8 cellular contexts compared by ENCODE assay signal in the genomic region with DNA sequence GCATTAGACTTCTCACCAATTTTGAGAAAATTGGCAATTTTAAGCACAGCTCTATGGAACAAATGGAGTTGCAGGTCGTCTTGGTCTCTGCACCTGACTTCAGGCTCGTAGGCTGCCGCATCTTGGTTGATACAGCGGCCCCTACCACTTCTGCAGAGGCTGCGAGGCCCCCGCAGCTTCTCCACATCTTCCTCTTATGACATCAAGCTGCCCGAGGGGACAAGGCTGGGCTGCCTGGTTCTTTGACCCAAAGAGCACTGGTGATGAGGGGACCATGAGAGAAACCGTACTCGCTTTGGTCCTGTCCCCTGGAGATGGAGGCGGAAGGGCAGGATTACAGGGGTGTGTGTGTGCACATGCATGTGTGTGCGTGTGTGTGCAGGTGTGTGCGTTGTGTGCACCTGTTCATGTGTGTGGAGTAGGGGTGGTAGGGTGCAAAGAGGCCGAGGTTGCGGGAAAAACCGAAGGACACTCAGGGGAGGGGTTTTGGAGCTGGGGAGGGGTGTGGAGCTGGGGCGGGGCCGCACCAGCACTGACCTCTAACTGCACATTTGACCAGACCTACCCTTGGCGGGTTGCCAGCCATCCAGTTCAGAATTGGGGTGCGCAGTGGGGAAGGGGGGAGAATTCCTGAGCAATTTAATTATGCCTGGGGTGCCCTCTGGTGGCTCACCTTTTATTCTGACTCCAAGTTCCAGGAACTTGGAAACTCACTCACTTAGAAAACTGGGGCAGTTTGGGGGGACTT.
DNase-seq lines count a peak whose midpoint lies in the region; ATAC-seq, FAIRE-seq and TF ChIP-seq lines count a peak whose summit lies in the region.

No MANE protein-coding gene starts in this region.

- POLR2A ChIA-PET in HepG2 (lab: Yijun Ruan, JAX): no interaction called here

- no TSS peak for BruUV-seq in HepG2 (replicated peaks; lab: Mats Ljungman, UMichigan)

- no peaks in the 10 kb centered on the region for H3K4me1 ChIP-seq in HepG2 (ENCODE audit: insufficient read depth, low read length)

- peak; percentile 62 for ATAC-seq in HepG2

- H3K4me3 ChIP-seq in AG09309 (ENCODE audit: control insufficient read depth, low read depth, low read length) (no peak overlapping the region), HepG2 (replicated peaks in 1 of 3; ENCODE audit: insufficient read depth in 1 of 3, low read depth in 2 of 3, low read length in 3 of 3) (no peak overlapping the region)

- no peak overlapping the region for H3K4me2 ChIP-seq in HepG2 (ENCODE audit: low read depth, low read length)

- TF ChIP-seq EP300 in HepG2 (IDR thresholded peaks at IDR 0.05; ENCODE audit: low read depth in 2 of 2, low read length in 2 of 2) (no peak), HepG2 (CRISPR knock-in tag; IDR thresholded peaks at IDR 0.05; ENCODE audit: borderline replicate concordance) (no peak)

- H3K4me3 Mint-ChIP-seq in brain: no peak overlapping the region
- H3K4me3 Mint-ChIP-seq in activated naive CD4-positive, alpha-beta T cell treated with anti-CD3 and anti-CD28 coated beads, Interleukin-2, amount 10 ng/mL, durations not matched to agents 7 days and 5 days: no peak overlapping the region

- intact Hi-C loops in HepG2 (cut with micrococcal nuclease; ENCODE audit: unreplicated experiment): loop anchor here (1.0 kb wide), 1 partner anchor 106 kb away; no protein-coding TSS in a partner anchor

- no peaks in the 10 kb centered on the region for H3K36me3 Mint-ChIP-seq in brain
- H3K36me3 Mint-ChIP-seq in activated naive CD4-positive, alpha-beta T cell treated with anti-CD3 and anti-CD28 coated beads, Interleukin-2, amount 10 ng/mL, durations not matched to agents 7 days and 5 days: no peaks in the 10 kb centered on the region

- CTCF ChIA-PET in HepG2 (lab: Yijun Ruan, JAX; ENCODE audit: low intra/inter-chr PET ratio, low total read pairs): interaction anchor here (3.1 kb wide), 1 partner anchor 106 kb away, joined by 25 read pairs; no protein-coding TSS in a partner anchor
- CTCF ChIA-PET in activated naive CD4-positive, alpha-beta T cell treated with anti-CD3 and anti-CD28 coated beads, Interleukin-2, amount 10 ng/mL, durations not matched to agents 7 days and 5 days (lab: Charles Lee): interaction anchor here (1.1 to 2.5 kb wide), 3 partner anchors 105 to 405 kb away, joined by 3 to 11 read pairs (median 3); no protein-coding TSS in a partner anchor

- H3K27ac Mint-ChIP-seq in brain: peak overlapping the region in 1 of 5 experiments; percentile 36
- no peak overlapping the region for H3K27ac Mint-ChIP-seq in activated naive CD4-positive, alpha-beta T cell treated with anti-CD3 and anti-CD28 coated beads, Interleukin-2, amount 10 ng/mL, durations not matched to agents 7 days and 5 days

- in situ Hi-C loops in HepG2 (cut with HindIII; ENCODE audit: extremely low pct_ligation_motif_present, low pct_unique_long_range_greater_than_20kb): no loop called here

- no peaks in the 10 kb centered on the region for H4K20me1 ChIP-seq in HepG2 (ENCODE audit: insufficient read depth, low read length)

- H3K79me2 ChIP-seq in HepG2 (ENCODE audit: insufficient read depth, low read length): no peaks in the 10 kb centered on the region

- TF ChIP-seq POLR2A in HepG2 (IDR thresholded peaks at IDR 0.05; ENCODE audit: insufficient read depth in 1 of 2, low read depth in 2 of 2, low read length in 2 of 2): no peak

- H3K9me3 Mint-ChIP-seq in brain: peaks cover 0 to 9% (median 0%) of the 10 kb centered on the region in 5 experiments
- H3K9me3 Mint-ChIP-seq in activated naive CD4-positive, alpha-beta T cell treated with anti-CD3 and anti-CD28 coated beads, Interleukin-2, amount 10 ng/mL, durations not matched to agents 7 days and 5 days: no peaks in the 10 kb centered on the region

- no peak overlapping the region for H2AFZ ChIP-seq in HepG2 (ENCODE audit: low read length)

- no peaks in the 10 kb centered on the region for H3K9me3 ChIP-seq in HepG2 (ENCODE audit: low read length)

- WGBS in HepG2 (ENCODE audit: low lambda C conversion rate): 50% methylated on average over 17 of the region's 19 CpGs

- no peak overlapping the region for H3K9ac ChIP-seq in HepG2 (ENCODE audit: insufficient read depth, low read depth, low read length)

- peaks cover 17% of the 10 kb centered on the region for H3K4me1 Mint-ChIP-seq in brain
- H3K4me1 Mint-ChIP-seq in activated naive CD4-positive, alpha-beta T cell treated with anti-CD3 and anti-CD28 coated beads, Interleukin-2, amount 10 ng/mL, durations not matched to agents 7 days and 5 days: peaks cover 7% of the 10 kb centered on the region

- no peak for DNase-seq in AG09309 (ENCODE audit: low read depth)
- peak; percentile 36 for DNase-seq in HCEC 1CT
- no peak for DNase-seq in HepG2 (ENCODE audit: low spot score)
- no peak for DNase-seq in AG08396 (ENCODE audit: low spot score)
- DNase-seq in activated naive CD4-positive, alpha-beta T cell treated with Interleukin-2 at 50 U/mL for 16 hours: no peak
- no peak for DNase-seq in NCI-H146 (lab: John Stamatoyannopoulos, UW)
- no peak for DNase-seq in activated naive CD4-positive, alpha-beta T cell treated with anti-CD3 and anti-CD28 coated beads, Interleukin-2, amount 10 ng/mL, durations not matched to agents 7 days and 5 days

- H3K27me3 Mint-ChIP-seq in brain: peaks cover 12% of the 10 kb centered on the region
- H3K27me3 Mint-ChIP-seq in activated naive CD4-positive, alpha-beta T cell treated with anti-CD3 and anti-CD28 coated beads, Interleukin-2, amount 10 ng/mL, durations not matched to agents 7 days and 5 days: peaks cover 15% of the 10 kb centered on the region

- no peaks in the 10 kb centered on the region for H3K36me3 ChIP-seq in HepG2 (replicated peaks in 1 of 2; ENCODE audit: control insufficient read depth in 1 of 2, insufficient read depth in 2 of 2, low read length in 2 of 2)

- TF ChIP-seq RAD21 in HepG2 (CRISPR knock-in tag; IDR thresholded peaks at IDR 0.05): peak; percentile 37; the same call in 1 of the 2 replicates

- H3K27ac ChIP-seq in HepG2 (ENCODE audit: extremely low read length, insufficient read depth, low read length): no peak overlapping the region

- no peak for FAIRE-seq in HepG2 (lab: Jason Lieb, UNC)

- H3K27me3 ChIP-seq in HepG2 (ENCODE audit: control insufficient read depth in 1 of 2, insufficient read depth in 2 of 2, low read length in 2 of 2): peaks cover 2 to 3% of the 10 kb centered on the region in 2 experiments; a peak in 3 of 5 replicates

- TF ChIP-seq CTCF in AG09309 (IDR thresholded peaks at IDR 0.05; ENCODE audit: control insufficient read depth, insufficient read depth, low read depth, low read length, missing control alignments) (peak; percentile 58), brain (conservative IDR thresholded peaks at IDR 0.05) (peak; percentile 72 to 78), HepG2 (CRISPR knock-in tag; IDR thresholded peaks at IDR 0.05) (peak; percentile 53)

TF ChIP-seq in HepG2, 621 proteins besides CTCF, POLR2A, EP300 and RAD21:
- TF ChIP-seq SMC3 (IDR thresholded peaks at IDR 0.05; ENCODE audit: low read length) (peak; percentile 44; the same call in 1 of the 2 replicates), ZNF543 (CRISPR knock-in tag; IDR thresholded peaks at IDR 0.05) (no peak), STAG1 (CRISPR knock-in tag; IDR thresholded peaks at IDR 0.05) (peak; percentile 48)
